Comparison of ENCODE assay signal across 1 cellular context in genomic region chr6:130560231-130560630, GRCh38.
TF ChIP-seq lines count a peak whose summit lies in the region.

No MANE protein-coding gene starts in this region.

TF ChIP-seq in SK-N-SH treated with all-trans-retinoic acid at 6 μM for 48 hours, 23 proteins besides CTCF, POLR2A, EP300 and RAD21 (continued from another document):
- no peak for TF ChIP-seq CREB5 (CRISPR knock-in tag; IDR thresholded peaks at IDR 0.05; ENCODE audit: low read depth)
- TF ChIP-seq CSRNP3 (CRISPR knock-in tag; IDR thresholded peaks at IDR 0.05) = no peak
- no peak for TF ChIP-seq ZFP30 (CRISPR knock-in tag; IDR thresholded peaks at IDR 0.05)
- no peak for TF ChIP-seq ZFP3 (CRISPR knock-in tag; IDR thresholded peaks at IDR 0.05)
- TF ChIP-seq OSR1 (CRISPR knock-in tag; IDR thresholded peaks at IDR 0.05) = no peak
- no peak for TF ChIP-seq ARNTL (CRISPR knock-in tag; IDR thresholded peaks at IDR 0.05; ENCODE audit: borderline replicate concordance, low read depth)
- no peak for TF ChIP-seq PATZ1 (CRISPR knock-in tag; IDR thresholded peaks at IDR 0.05; ENCODE audit: borderline replicate concordance)
